10 cellular contexts compared by ENCODE assay signal in the genomic region with DNA sequence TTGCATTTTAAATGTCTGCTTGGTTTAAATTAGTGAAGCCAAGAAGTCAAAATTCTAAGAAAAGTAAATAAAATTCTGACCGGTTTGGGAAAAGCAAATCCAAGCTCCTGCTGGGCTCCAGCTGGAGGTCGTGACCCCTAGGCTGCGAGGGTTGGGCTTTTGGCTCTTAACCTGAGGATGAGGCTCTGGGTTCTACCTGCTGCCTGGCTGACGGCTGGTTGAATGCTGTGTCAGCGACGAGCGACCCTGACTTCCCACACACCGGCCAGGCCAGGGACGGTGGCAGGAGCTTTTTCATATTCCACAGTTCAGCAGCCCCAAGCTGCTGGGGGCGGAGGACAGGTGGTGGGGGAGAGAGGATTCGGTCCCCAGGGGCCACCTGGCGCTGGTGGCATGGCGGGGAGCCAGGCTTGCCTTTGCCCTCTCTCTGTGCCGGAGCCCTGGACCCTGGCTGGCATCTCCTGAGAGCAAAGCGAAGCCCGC. TPM values are rescaled to one million over a fixed set of nuclear protein-coding genes. Genes with fewer than 3 reads are reported as not detected.
DNase-seq lines count a peak whose midpoint lies in the region; FAIRE-seq and TF ChIP-seq lines count a peak whose summit lies in the region.
"Had no signal": no experiment of that assay in that cellular context is flagged by ENCODE, and none has a peak within 500 bp of the region (broad histone marks: within the 10 kb centered on the region; RNA-seq: fewer than 3 reads in every experiment).

No MANE protein-coding gene starts in this region.

- no peaks in the 10 kb centered on the region for H4K20me1 ChIP-seq in keratinocyte (ENCODE audit: control insufficient read depth, extremely low read depth, insufficient read depth, low read length)

- TF ChIP-seq CTCF in keratinocyte (optimal IDR thresholded peaks at IDR 0.05 in 1 of 3, IDR thresholded peaks at IDR 0.05 in 1 of 3, conservative IDR thresholded peaks at IDR 0.05 in 1 of 3; ENCODE audit: extremely low read depth in 1 of 3, insufficient read depth in 2 of 3, low read length in 3 of 3), result no peak

- no peaks in the 10 kb centered on the region for H3K9me1 ChIP-seq in keratinocyte (ENCODE audit: control insufficient read depth, extremely low read depth, insufficient read depth, low read length)

- no peaks in the 10 kb centered on the region for H3K79me2 ChIP-seq in keratinocyte (ENCODE audit: control insufficient read depth, insufficient read depth, low read length)

- dilution Hi-C loops in keratinocyte (cut with MboI; ENCODE audit: extremely low pct_ligation_motif_present, low sequenced_read_pairs), result no loop called here

- no peak overlapping the region for H2AFZ ChIP-seq in keratinocyte (ENCODE audit: control insufficient read depth, low read length)

- FAIRE-seq in keratinocyte (lab: Jason Lieb, UNC), result no peak
- FAIRE-seq: frontal cortex had no signal

- H3K4me1 ChIP-seq in adipocyte (ENCODE audit: control insufficient read depth, insufficient read depth, low read length) (peaks cover 4% of the 10 kb centered on the region), keratinocyte (ENCODE audit: control insufficient read depth, extremely low read depth, insufficient read depth, low read length) (peaks cover 4% of the 10 kb centered on the region), subcutaneous abdominal adipose tissue (ENCODE audit: control insufficient read depth in 5 of 5, insufficient read depth in 5 of 5, low read length in 5 of 5) (peaks cover 0 to 16% (median 14%) of the 10 kb centered on the region in 5 donors)

- no peaks in the 10 kb centered on the region for H3K9me3 ChIP-seq in adipocyte (ENCODE audit: control insufficient read depth, low read length)
- H3K9me3 ChIP-seq in keratinocyte (ENCODE audit: control insufficient read depth, low read depth, low read length), result no peaks in the 10 kb centered on the region
- H3K9me3 ChIP-seq in subcutaneous abdominal adipose tissue (ENCODE audit: control insufficient read depth in 5 of 5, low read length in 5 of 5), result no peaks in the 10 kb centered on the region

- H3K27ac ChIP-seq in keratinocyte (ENCODE audit: control insufficient read depth, insufficient read depth, low read length) (no peak overlapping the region), subcutaneous abdominal adipose tissue (ENCODE audit: low read depth, low read length) (no peak overlapping the region)

- peak; percentile 18 for DNase-seq in NCI-H146 (lab: John Stamatoyannopoulos, UW)
- no peak for DNase-seq in NCI-H146 treated with DMSO at 0.1 percent for 48 hours (lab: John Stamatoyannopoulos, UW; ENCODE audit: unreplicated experiment)
- DNase-seq in adipocyte (ENCODE audit: low read depth), result no peak
- DNase-seq in keratinocyte (ENCODE audit: low read depth, low spot score), result no peak
- DNase-seq in RKO (ENCODE audit: low spot score), result no peak
- no peak for DNase-seq in activated CD8-positive, alpha-beta memory T cell treated with anti-CD3 and anti-CD28 coated beads, Interleukin-2, amount 50 U/mL, for 48 hours
- no peak for DNase-seq in activated naive CD4-positive, alpha-beta T cell treated with anti-CD3 and anti-CD28 coated beads, Interleukin-2, amount 50 U/mL, for 16 hours
- DNase-seq: 8988T had no signal

- no peaks in the 10 kb centered on the region for H3K36me3 ChIP-seq in adipocyte (ENCODE audit: control insufficient read depth, insufficient read depth, low read length, severe bottlenecking)
- H3K36me3 ChIP-seq in keratinocyte (ENCODE audit: control insufficient read depth in 2 of 2, extremely low read depth in 1 of 2, insufficient read depth in 2 of 2, low read length in 2 of 2), result no peaks in the 10 kb centered on the region
- H3K36me3 ChIP-seq in subcutaneous abdominal adipose tissue (ENCODE audit: control insufficient read depth in 5 of 5, insufficient read depth in 5 of 5, low read length in 5 of 5), result no peaks in the 10 kb centered on the region

- H3K4me2 ChIP-seq in keratinocyte (ENCODE audit: control insufficient read depth, extremely low read depth, insufficient read depth, low read depth, low read length), result peak overlapping the region; percentile 68

- H3K9ac ChIP-seq in adipocyte (ENCODE audit: low read length), result no peak overlapping the region
- H3K9ac ChIP-seq in keratinocyte (ENCODE audit: control insufficient read depth, extremely low read depth, insufficient read depth, low read length), result no peak overlapping the region
- H3K9ac ChIP-seq in subcutaneous abdominal adipose tissue (ENCODE audit: low read length in 5 of 5), result no peak overlapping the region

- peaks cover 14% of the 10 kb centered on the region for H3K27me3 ChIP-seq in adipocyte (replicated peaks; ENCODE audit: control insufficient read depth, insufficient read depth, low read length)
- H3K27me3 ChIP-seq in keratinocyte (ENCODE audit: control insufficient read depth, extremely low read depth, insufficient read depth, low read length), result peaks cover 48% of the 10 kb centered on the region
- peaks cover 21 to 38% (median 36%) of the 10 kb centered on the region in 5 donors for H3K27me3 ChIP-seq in subcutaneous abdominal adipose tissue (ENCODE audit: control insufficient read depth in 5 of 5, insufficient read depth in 4 of 5, low read length in 5 of 5)

- H3K4me3 ChIP-seq in adipocyte (ENCODE audit: low read length), result peak overlapping the region; percentile 69
- H3K4me3 ChIP-seq in keratinocyte (ENCODE audit: control insufficient read depth in 2 of 3, extremely low read depth in 1 of 3, insufficient read depth in 2 of 3, low read depth in 1 of 3, low read length in 3 of 3), result peak overlapping the region in 2 of 3 experiments; percentile 28 to 41
- peak overlapping the region in 4 of 5 donors; percentile 39 to 62 (median 50) for H3K4me3 ChIP-seq in subcutaneous abdominal adipose tissue (ENCODE audit: low read depth in 1 of 5, low read length in 5 of 5)

RNA-seq across cellular contexts. Expression of a gene that starts 0.8 kb away (rescaled TPM):
- 0.76 to 1.1 TPM (median 0.99 TPM) in 3 replicates for polyA plus RNA-seq in keratinocyte
- polyA plus RNA-seq in keratinocyte (2011; ENCODE audit: low read depth), result not detected
- 1.4 and 1.6 TPM in 2 replicates for polyA plus RNA-seq in keratinocyte (2011; cell fraction: cytosol; rRNA removed)
- 0.65 and 2.2 TPM in 2 replicates for polyA plus RNA-seq in keratinocyte (2011; cell fraction: nucleus; rRNA removed)
- polyA plus RNA-seq in keratinocyte (2012; ENCODE audit: low replicate concordance), result 0.34 and 0.89 TPM in 2 replicates
- polyA minus RNA-seq in keratinocyte, result 0.56 to 0.85 TPM (median 0.80 TPM) in 3 replicates
- polyA minus RNA-seq in keratinocyte (2011; cell fraction: cytosol; rRNA and poly(A)+ RNA removed), result not detected
- 1.2 TPM in 1 of 2 replicates, not detected in the other for polyA minus RNA-seq in keratinocyte (2011; cell fraction: nucleus; rRNA and poly(A)+ RNA removed)
